ENCODE assay signal across 14 cellular contexts in the genomic region with DNA sequence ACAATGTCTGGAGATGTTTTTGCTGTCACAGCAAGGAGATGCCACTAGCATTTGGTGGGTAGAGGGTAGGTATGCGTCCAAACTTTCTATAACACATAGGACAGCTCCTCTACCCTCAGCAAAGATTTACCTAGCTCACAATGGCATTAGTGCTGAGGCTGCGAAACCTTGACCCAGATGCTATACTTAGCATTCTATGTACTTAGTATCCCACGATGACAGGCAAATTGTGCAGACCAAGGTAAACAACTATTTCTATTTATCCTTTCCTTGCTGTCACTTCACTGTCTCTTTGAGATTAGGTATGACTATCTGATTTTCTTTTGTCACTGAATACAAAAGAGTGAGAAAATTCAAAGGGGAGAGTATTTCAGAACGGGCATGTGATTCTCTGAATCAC.
DNase-seq lines count a peak whose midpoint lies in the region; ATAC-seq, FAIRE-seq and TF ChIP-seq lines count a peak whose summit lies in the region.
"Had no signal": no experiment of that assay in that cellular context is flagged by ENCODE, and none has a peak within 500 bp of the region (broad histone marks: within the 10 kb centered on the region; RNA-seq: fewer than 3 reads in every experiment).

No MANE protein-coding gene starts in this region.

- POLR2A ChIA-PET in IMR-90 (lab: Charles Lee; ENCODE audit: unreplicated experiment), result no interaction called here

- in situ Hi-C loops in IMR-90 (cut with MboI; ENCODE audit: low sequenced_read_pairs) (no loop called here), ACHN (cut with HindIII; ENCODE audit: low pct_ligation_motif_present, low pct_unique_long_range_greater_than_20kb, low sequenced_read_pairs) (no loop called here)

- H3K4me3 ChIP-seq in IMR-90 (ENCODE audit: insufficient read depth, low read depth, low read length) (no peak overlapping the region), OCI-LY3 (ENCODE audit: low read length) (no peak overlapping the region), neural cell (ENCODE audit: low read length) (no peak overlapping the region)
- H3K4me3 ChIP-seq: BLaER1 treated with 17β-estradiol and CSF1 and Interleukin-3, amounts not matched to agents 10 nM and 100 nM; GM23248 had no signal

- no peaks in the 10 kb centered on the region for H3K9me1 ChIP-seq in IMR-90 (ENCODE audit: insufficient read depth, low read length)

- no peaks in the 10 kb centered on the region for H3K9me3 ChIP-seq in IMR-90 (ENCODE audit: control insufficient read depth, insufficient read depth, low read length)
- H3K9me3 ChIP-seq in OCI-LY3 (ENCODE audit: insufficient read depth, low read length), result no peaks in the 10 kb centered on the region
- H3K9me3 ChIP-seq in neural cell (ENCODE audit: low read length), result no peaks in the 10 kb centered on the region
- H3K9me3 ChIP-seq: BLaER1 treated with 17β-estradiol and CSF1 and Interleukin-3, amounts not matched to agents 10 nM and 100 nM had no signal

- no peak overlapping the region for H3K14ac ChIP-seq in IMR-90 (replicated peaks; ENCODE audit: low read depth, low read length)

- no peak overlapping the region for H3K27ac ChIP-seq in IMR-90 (ENCODE audit: insufficient read depth, low read length)
- no peak overlapping the region for H3K27ac ChIP-seq in OCI-LY3 (ENCODE audit: low read length)
- no peak overlapping the region for H3K27ac ChIP-seq in neural cell (ENCODE audit: low read length)
- H3K27ac ChIP-seq: BLaER1 treated with 17β-estradiol and CSF1 and Interleukin-3, amounts not matched to agents 10 nM and 100 nM; GM23248 had no signal

- H4K20me1 ChIP-seq in IMR-90 (ENCODE audit: insufficient read depth, low read length) (no peaks in the 10 kb centered on the region), OCI-LY3 (ENCODE audit: insufficient read depth, low read length) (no peaks in the 10 kb centered on the region), neural cell (ENCODE audit: insufficient read depth) (no peaks in the 10 kb centered on the region)
- H4K20me1 ChIP-seq: BLaER1 treated with 17β-estradiol and CSF1 and Interleukin-3, amounts not matched to agents 10 nM and 100 nM had no signal

- H3K79me2 ChIP-seq in OCI-LY3 (ENCODE audit: low read length) (no peaks in the 10 kb centered on the region), neural cell (replicated peaks; ENCODE audit: insufficient read depth, low read length) (no peaks in the 10 kb centered on the region)

- no peak for ATAC-seq in IMR-90 (ENCODE audit: low read depth)
- ATAC-seq in GM19463 (IDR thresholded peaks at IDR 0.05; ENCODE audit: unreplicated experiment), result no peak

- H3K36me3 ChIP-seq in IMR-90 (ENCODE audit: control insufficient read depth, insufficient read depth, low read length), result no peaks in the 10 kb centered on the region
- no peaks in the 10 kb centered on the region for H3K36me3 ChIP-seq in OCI-LY3 (replicated peaks; ENCODE audit: low read depth, low read length)
- no peaks in the 10 kb centered on the region for H3K36me3 ChIP-seq in neural cell (ENCODE audit: insufficient read depth, low read length)
- H3K36me3 ChIP-seq: BLaER1 treated with 17β-estradiol and CSF1 and Interleukin-3, amounts not matched to agents 10 nM and 100 nM had no signal

- H2AFZ ChIP-seq in IMR-90 (replicated peaks; ENCODE audit: low read length, poor library complexity), result no peak overlapping the region
- 0 out of 2 replicates have a peak overlapping the region, but pooled peaks have one; percentile 2 for H2AFZ ChIP-seq in OCI-LY3 (ENCODE audit: low read depth, low read length)
- H2AFZ ChIP-seq in neural cell (ENCODE audit: low read depth, low read length), result no peak overlapping the region
- H2AFZ ChIP-seq: GM23248 had no signal

- H3K9me2 ChIP-seq in neural cell (ENCODE audit: insufficient read depth, low read length), result no peaks in the 10 kb centered on the region

- CTCF ChIA-PET in IMR-90 (lab: Yijun Ruan, JAX), result no interaction called here

- H3F3A ChIP-seq in neural cell (ENCODE audit: insufficient read depth, low read length, poor library complexity, severe bottlenecking), result no peaks in the 10 kb centered on the region

- no peak overlapping the region for H4K5ac ChIP-seq in IMR-90 (ENCODE audit: low read depth, low read length)

- no peak overlapping the region for H3K56ac ChIP-seq in IMR-90 (ENCODE audit: extremely low read depth, insufficient read depth, low read length)

- H4K8ac ChIP-seq in IMR-90 (ENCODE audit: low read depth in 2 of 2, low read length in 2 of 2), result no peak overlapping the region

- H3K27me3 ChIP-seq in IMR-90 (ENCODE audit: control insufficient read depth, insufficient read depth, low read length) (no peaks in the 10 kb centered on the region), OCI-LY3 (ENCODE audit: low read depth, low read length) (no peaks in the 10 kb centered on the region), neural cell (ENCODE audit: insufficient read depth, low read depth, low read length) (no peaks in the 10 kb centered on the region)
- H3K27me3 ChIP-seq: BLaER1 treated with 17β-estradiol and CSF1 and Interleukin-3, amounts not matched to agents 10 nM and 100 nM had no signal

- H2BK15ac ChIP-seq in IMR-90 (ENCODE audit: low read depth, low read length), result no peak overlapping the region

- H2BK20ac ChIP-seq in IMR-90 (ENCODE audit: low read depth, low read length), result no peak overlapping the region

- no peaks in the 10 kb centered on the region for H3K79me1 ChIP-seq in IMR-90 (ENCODE audit: low read depth in 1 of 2, low read length in 2 of 2)

- no peak for TF ChIP-seq POLR2A in IMR-90 (IDR thresholded peaks at IDR 0.05; ENCODE audit: low read depth, low read length)

- FAIRE-seq in islet of Langerhans (lab: Jason Lieb, UNC), result peak; percentile 70

- TF ChIP-seq RAD21 in IMR-90 (IDR thresholded peaks at IDR 0.05; ENCODE audit: low read length) (no peak), neural cell (conservative IDR thresholded peaks at IDR 0.05) (no peak)

- dilution Hi-C loops in IMR-90 (cut with HindIII; ENCODE audit: low sequenced_read_pairs, unreplicated experiment), result no loop called here

- H3K18ac ChIP-seq in IMR-90 (ENCODE audit: low read depth, low read length), result no peak overlapping the region

- DNase-seq in IMR-90 (no peak), ACHN (no peak), cerebellum (ENCODE audit: low spot score) (no peak)
- DNase-seq: 8988T; CD4-positive, CD25-positive, alpha-beta regulatory T cell; DMS53; GF-D8; GM23248; H7 had no signal

- H2BK5ac ChIP-seq in IMR-90 (ENCODE audit: low read depth, low read length, poor library complexity, severe bottlenecking), result no peak overlapping the region

- no peak overlapping the region for H4K91ac ChIP-seq in IMR-90 (ENCODE audit: insufficient read depth, low read depth, low read length)

- no TSS peak for BruUV-seq in IMR-90 (replicated peaks; lab: Mats Ljungman, UMichigan)

- H3K4me1 ChIP-seq in IMR-90 (ENCODE audit: control insufficient read depth, insufficient read depth, low read length) (no peaks in the 10 kb centered on the region), OCI-LY3 (ENCODE audit: low read length) (no peaks in the 10 kb centered on the region)
- H3K4me1 ChIP-seq: BLaER1 treated with 17β-estradiol and CSF1 and Interleukin-3, amounts not matched to agents 10 nM and 100 nM had no signal

- H3K4ac ChIP-seq in IMR-90 (ENCODE audit: low read depth, low read length), result no peak overlapping the region

- no CpG with 5 or more reads among the region's 4 CpGs for WGBS in IMR-90 (ENCODE audit: extremely low coverage in 2 of 2, insufficient read length in 1 of 2), 2 experiments

- H2BK120ac ChIP-seq in IMR-90 (ENCODE audit: low read depth, low read length), result no peak overlapping the region

- TF ChIP-seq CTCF in IMR-90 (conservative IDR thresholded peaks at IDR 0.05; ENCODE audit: low read depth, low read length) (no peak), OCI-LY3 (IDR thresholded peaks at IDR 0.05; ENCODE audit: low read depth, low read length) (no peak), neural cell (IDR thresholded peaks at IDR 0.05; ENCODE audit: poor library complexity, severe bottlenecking) (no peak)

- no peak overlapping the region for H3K23ac ChIP-seq in IMR-90 (ENCODE audit: low read depth, low read length)

- intact Hi-C loops in IMR-90 (cut with micrococcal nuclease), result no loop called here

- H3K4me2 ChIP-seq in IMR-90 (ENCODE audit: low read depth, low read length) (no peak overlapping the region), OCI-LY3 (ENCODE audit: low read length) (no peak overlapping the region), neural cell (ENCODE audit: low read length) (no peak overlapping the region)
- H3K4me2 ChIP-seq: BLaER1 treated with 17β-estradiol and CSF1 and Interleukin-3, amounts not matched to agents 10 nM and 100 nM had no signal

- no peak overlapping the region for H3K9ac ChIP-seq in IMR-90 (ENCODE audit: low read depth, low read length)
- no peak overlapping the region for H3K9ac ChIP-seq in OCI-LY3 (ENCODE audit: low read length)
- no peak overlapping the region for H3K9ac ChIP-seq in neural cell (ENCODE audit: low read length)
- H3K9ac ChIP-seq: BLaER1 treated with 17β-estradiol and CSF1 and Interleukin-3, amounts not matched to agents 10 nM and 100 nM; GM23248 had no signal

- H2AK5ac ChIP-seq in IMR-90 (ENCODE audit: low read depth, low read length), result no peak overlapping the region

- no peak overlapping the region for H2AK9ac ChIP-seq in IMR-90 (replicated peaks; ENCODE audit: low read depth, low read length, poor library complexity)

- peak; percentile 57 for TF ChIP-seq EP300 in neural cell (conservative IDR thresholded peaks at IDR 0.05; ENCODE audit: poor library complexity, severe bottlenecking)

TF ChIP-seq in IMR-90, 13 proteins besides CTCF, POLR2A, EP300 and RAD21:
- TF ChIP-seq RCOR1 (IDR thresholded peaks at IDR 0.05; ENCODE audit: insufficient replicate concordance, low read length) (no peak), MAFK (IDR thresholded peaks at IDR 0.05; ENCODE audit: low read depth, low read length) (0 out of 2 replicates have a peak, but pooled peaks have one; percentile 17)
TF ChIP-seq in IMR-90: peak in this region for 1.

TF ChIP-seq in neural cell, 6 proteins besides CTCF, POLR2A, EP300 and RAD21:
- TF ChIP-seq POLR2AphosphoS5 (IDR thresholded peaks at IDR 0.05), result peak; percentile 46
- no peak for TF ChIP-seq MXI1 (conservative IDR thresholded peaks at IDR 0.05; ENCODE audit: poor library complexity, severe bottlenecking)
